16 cellular contexts compared by ENCODE assay signal in genomic region chr15:66849393-66849745, GRCh38.
DNase-seq lines count a peak whose midpoint lies in the region; ATAC-seq and TF ChIP-seq lines count a peak whose summit lies in the region.
"Had no signal": no experiment of that assay in that cellular context is flagged by ENCODE, and none has a peak within 500 bp of the region (broad histone marks: within the 10 kb centered on the region; RNA-seq: fewer than 3 reads in every experiment).

No MANE protein-coding gene starts in this region.

- peak overlapping the region; percentile 41 for H2BK15ac ChIP-seq in mesenchymal stem cell (ENCODE audit: low read depth, poor library complexity, severe bottlenecking)

- H3K79me1 ChIP-seq in mesenchymal stem cell (replicated peaks; ENCODE audit: low read length, poor library complexity, severe bottlenecking), result peaks cover 19% of the 10 kb centered on the region

- H3K27ac ChIP-seq in RWPE2 (ENCODE audit: poor library complexity, severe bottlenecking), result no peak overlapping the region
- H3K27ac ChIP-seq in mesenchymal stem cell (ENCODE audit: low read length, poor library complexity, severe bottlenecking), result no peak overlapping the region
- peak overlapping the region in 4 of 5 donors; percentile 5 to 72 (median 56) for H3K27ac ChIP-seq in stomach
- H3K27ac ChIP-seq: colonic mucosa, left lung had no signal

- H3K18ac ChIP-seq in mesenchymal stem cell (ENCODE audit: low read depth in 1 of 2, low read length in 2 of 2), result peak overlapping the region; percentile 23 to 52

- TF ChIP-seq POLR2A in stomach (IDR thresholded peaks at IDR 0.05), result no peak

- H3K9ac ChIP-seq in mesenchymal stem cell (ENCODE audit: low read length), result peak overlapping the region; percentile 81

- no peak overlapping the region for H2BK120ac ChIP-seq in mesenchymal stem cell (ENCODE audit: low read depth, low read length)

- H2AFZ ChIP-seq in mesenchymal stem cell (ENCODE audit: low read depth, low read length), result no peak overlapping the region

- H3K36me3 ChIP-seq in RWPE2 (ENCODE audit: low read depth), result no peaks in the 10 kb centered on the region
- peaks cover 3 to 44% of the 10 kb centered on the region in 2 experiments for H3K36me3 ChIP-seq in mesenchymal stem cell (ENCODE audit: control insufficient read depth in 1 of 2, insufficient read depth in 2 of 2, low read depth in 1 of 2, low read length in 2 of 2)
- no peaks in the 10 kb centered on the region for H3K36me3 ChIP-seq in stomach
- H3K36me3 ChIP-seq: colonic mucosa, left lung had no signal

- TF ChIP-seq CTCF in RWPE2 (IDR thresholded peaks at IDR 0.05; ENCODE audit: poor library complexity, severe bottlenecking), result no peak
- no peak for TF ChIP-seq CTCF in stomach (IDR thresholded peaks at IDR 0.05)

- peak overlapping the region; percentile 64 to 66 for H3K4ac ChIP-seq in mesenchymal stem cell (ENCODE audit: low read depth in 1 of 2, low read length in 2 of 2)

- H3K4me3 ChIP-seq in RWPE2 (ENCODE audit: severe bottlenecking) (no peak overlapping the region), mesenchymal stem cell (ENCODE audit: insufficient read depth in 1 of 2, low read depth in 1 of 2, low read length in 2 of 2) (no peak overlapping the region), stomach (no peak overlapping the region)
- H3K4me3 ChIP-seq: colonic mucosa, left lung had no signal

- H3K4me1 ChIP-seq in RWPE2 (ENCODE audit: insufficient read depth, poor library complexity, severe bottlenecking) (no peaks in the 10 kb centered on the region), mesenchymal stem cell (ENCODE audit: control insufficient read depth, insufficient read depth, low read depth, low read length) (peaks cover 13% of the 10 kb centered on the region), stomach (peaks cover 13 to 39% (median 19%) of the 10 kb centered on the region in 4 donors)

- H2AK5ac ChIP-seq in mesenchymal stem cell (ENCODE audit: low read length, severe bottlenecking), result no peak overlapping the region

- H2BK12ac ChIP-seq in mesenchymal stem cell (ENCODE audit: low read length in 2 of 2), result peak overlapping the region; percentile 49 to 69

- H2BK5ac ChIP-seq in mesenchymal stem cell (ENCODE audit: low read depth, low read length, poor library complexity, severe bottlenecking), result no peak overlapping the region

- no peak overlapping the region for H3K4me2 ChIP-seq in mesenchymal stem cell (ENCODE audit: low read length, poor library complexity, severe bottlenecking)

- peak overlapping the region; percentile 74 for H4K91ac ChIP-seq in mesenchymal stem cell (ENCODE audit: low read length)

- intact Hi-C loops in stomach (cut with DNase I; ENCODE audit: low total_unique reads), result no loop called here

- peak; percentile 8 for DNase-seq in D341Med (ENCODE audit: low spot score)
- peak; percentile 54 for DNase-seq in RWPE2 (ENCODE audit: low spot score)
- no peak for DNase-seq in mesenchymal stem cell
- no peak for DNase-seq in stomach
- no peak for DNase-seq in activated gamma-delta T cell treated with Interleukin-2 at 50 U/mL for 16 hours
- DNase-seq in HPDE6-E6E7 (ENCODE audit: extremely low spot score), result no peak
- DNase-seq: activated CD4-positive, alpha-beta T cell treated with anti-CD3 and anti-CD28 coated beads for 48 hours; activated naive CD8-positive, alpha-beta T cell treated with anti-CD3 and anti-CD28 coated beads, Interleukin-2, amount 50 U/mL, for 24 hours; glutamatergic neuron; left lung; NCI-H1105 treated with DMSO at 0.1 percent for 48 hours; NCI-H2081 treated with DMSO at 0.1 percent for 48 hours; stimulated activated CD4-positive, alpha-beta T cell treated with anti-CD3 and anti-CD28 coated beads, Interleukin-4, amount 100 ng/mL, for 24 hours; stimulated activated naive CD8-positive, alpha-beta T cell treated with anti-CD3 and anti-CD28 coated beads, Interleukin-15, Interleukin-2, amounts not matched to agents 100 U/mL and 50 U/mL, for 24 hours had no signal

- TF ChIP-seq EP300 in stomach (IDR thresholded peaks at IDR 0.05), result no peak

- H3K14ac ChIP-seq in mesenchymal stem cell (ENCODE audit: low read length in 2 of 2), result no peak overlapping the region

- no peak overlapping the region for H3K23ac ChIP-seq in mesenchymal stem cell (ENCODE audit: low read length in 2 of 2)

- ATAC-seq in RWPE2 (ENCODE audit: low read depth) (no peak), GM21737 (IDR thresholded peaks at IDR 0.05; ENCODE audit: unreplicated experiment) (no peak)
- ATAC-seq: activated naive CD8-positive, alpha-beta T cell treated with anti-CD3 and anti-CD28 coated beads, Interleukin-2, amount 50 U/mL, for 24 hours; left lung; stimulated activated naive CD8-positive, alpha-beta T cell treated with anti-CD3 and anti-CD28 coated beads, Interleukin-15, Interleukin-2, amounts not matched to agents 100 U/mL and 50 U/mL, for 24 hours had no signal

- H3K9me3 ChIP-seq in RWPE2 (ENCODE audit: severe bottlenecking) (no peaks in the 10 kb centered on the region), mesenchymal stem cell (ENCODE audit: control insufficient read depth, low read length) (no peaks in the 10 kb centered on the region), stomach (no peaks in the 10 kb centered on the region)
- H3K9me3 ChIP-seq: colonic mucosa, left lung had no signal

- WGBS in mesenchymal stem cell, result 96% methylated on average over 3 of the region's 3 CpGs
- 74 to 100% (median 98%) methylated on average over 3 of the region's 3 CpGs for WGBS in stomach, 5 donors

- H3K27me3 ChIP-seq in RWPE2 (ENCODE audit: insufficient read depth, poor library complexity, severe bottlenecking) (no peaks in the 10 kb centered on the region), mesenchymal stem cell (ENCODE audit: control insufficient read depth in 1 of 2, insufficient read depth in 1 of 2, low read length in 2 of 2) (no peaks in the 10 kb centered on the region), stomach (no peaks in the 10 kb centered on the region)
- H3K27me3 ChIP-seq: colonic mucosa, left lung had no signal

- H4K8ac ChIP-seq in mesenchymal stem cell (ENCODE audit: low read length), result no peak overlapping the region

Comparison
In these comparisons a context has a peak if more than half of its experiments do, and no peak if none do; other contexts are left out.
1. DNase-seq: peak in D341Med (single experiment) and RWPE2 (single experiment); none in mesenchymal stem cell (single experiment), stomach (single experiment), activated gamma-delta T cell treated with Interleukin-2 at 50 U/mL for 16 hours (single experiment) and HPDE6-E6E7 (single experiment).
2. H3K27ac ChIP-seq: peak in stomach (4 of 5); none in RWPE2 (single experiment) and mesenchymal stem cell (single experiment).